ENCODE assay signal across 8 cellular contexts in the genomic region with DNA sequence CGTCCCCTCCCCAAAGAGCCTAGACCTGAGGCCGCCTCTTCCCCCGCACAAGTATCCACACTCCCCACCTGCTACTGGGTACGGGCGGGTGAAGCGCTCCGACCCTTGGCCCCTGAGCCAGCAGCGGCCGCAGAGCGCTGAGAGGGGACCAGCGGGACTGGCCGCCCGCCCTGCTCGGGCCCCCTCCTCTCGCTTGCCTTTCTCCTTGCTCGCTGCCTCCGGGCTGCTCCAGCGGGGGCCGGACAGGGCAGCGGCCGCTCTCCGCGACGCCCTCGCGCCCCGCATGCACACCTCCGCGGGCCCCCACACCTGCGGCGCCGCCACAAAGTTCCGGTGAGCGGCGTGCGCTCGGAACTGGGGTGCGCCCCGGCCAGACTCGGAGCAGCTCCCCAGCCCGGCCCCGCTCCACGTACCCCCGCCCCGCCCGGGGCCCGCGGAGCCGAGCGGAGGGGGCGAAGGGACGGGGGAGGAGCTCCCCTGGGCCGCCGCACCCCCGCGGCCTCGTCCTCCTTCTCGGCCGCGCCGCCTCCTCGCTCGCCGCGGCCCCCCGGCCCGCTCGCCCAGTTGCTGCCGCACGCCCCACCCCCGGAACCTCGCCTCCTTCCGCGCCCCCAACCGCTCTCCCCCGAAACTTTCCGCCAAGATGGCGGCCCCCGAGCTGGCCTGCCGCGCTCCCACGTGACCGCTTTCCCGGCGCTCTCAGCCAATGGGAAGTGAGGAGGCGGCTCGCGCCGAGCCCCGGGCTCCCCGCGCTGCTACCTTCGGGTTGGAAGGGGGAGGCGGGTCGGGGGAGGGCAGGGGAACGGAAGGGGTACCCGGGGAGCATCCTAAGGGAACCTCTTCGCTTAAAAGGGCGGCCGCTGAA. TPM values are rescaled to one million over a fixed set of nuclear protein-coding genes. Genes with fewer than 3 reads are reported as not detected.
DNase-seq lines count a peak whose midpoint lies in the region; TF ChIP-seq lines count a peak whose summit lies in the region.

No MANE protein-coding gene starts in this region.

- H3K27me3 Mint-ChIP-seq in nephron progenitor cell (ENCODE audit: low read depth, poor library complexity): peaks cover 25% of the 10 kb centered on the region
- H3K27me3 Mint-ChIP-seq in stimulated activated naive CD8-positive, alpha-beta T cell treated with anti-CD3 and anti-CD28 coated beads, Interleukin-15, Interleukin-2, amounts not matched to agents 100 ng/mL and 50 ng/mL, for 24 hours: peaks cover 21% of the 10 kb centered on the region

- H3K4me3 Mint-ChIP-seq in nephron progenitor cell: peak overlapping the region; percentile 92
- peak overlapping the region; percentile 97 for H3K4me3 Mint-ChIP-seq in stimulated activated naive CD8-positive, alpha-beta T cell treated with anti-CD3 and anti-CD28 coated beads, Interleukin-15, Interleukin-2, amounts not matched to agents 100 ng/mL and 50 ng/mL, for 24 hours

- peak overlapping the region; percentile 86 for H3K27ac Mint-ChIP-seq in nephron progenitor cell
- peak overlapping the region; percentile 91 for H3K27ac Mint-ChIP-seq in stimulated activated naive CD8-positive, alpha-beta T cell treated with anti-CD3 and anti-CD28 coated beads, Interleukin-15, Interleukin-2, amounts not matched to agents 100 ng/mL and 50 ng/mL, for 24 hours

- H3K36me3 ChIP-seq in DOHH2 (ENCODE audit: control insufficient read depth, low read length): peaks cover 43% of the 10 kb centered on the region

- H3K27ac ChIP-seq in DOHH2 (ENCODE audit: low read depth, low read length): peak overlapping the region; percentile 75

- 0 out of 2 replicates have a peak, but pooled peaks cover 10% of the 10 kb centered on the region for H3F3A ChIP-seq in DOHH2 (ENCODE audit: control insufficient read depth, insufficient read depth)

- peaks cover 54% of the 10 kb centered on the region for H3K4me1 Mint-ChIP-seq in nephron progenitor cell
- H3K4me1 Mint-ChIP-seq in stimulated activated naive CD8-positive, alpha-beta T cell treated with anti-CD3 and anti-CD28 coated beads, Interleukin-15, Interleukin-2, amounts not matched to agents 100 ng/mL and 50 ng/mL, for 24 hours (ENCODE audit: low read depth): peaks cover 44% of the 10 kb centered on the region

- H4K20me1 ChIP-seq in DOHH2 (ENCODE audit: control insufficient read depth, insufficient read depth, low read depth, low read length): no peaks in the 10 kb centered on the region

- H3K36me3 Mint-ChIP-seq in nephron progenitor cell (ENCODE audit: low read depth): peaks cover 26% of the 10 kb centered on the region
- H3K36me3 Mint-ChIP-seq in stimulated activated naive CD8-positive, alpha-beta T cell treated with anti-CD3 and anti-CD28 coated beads, Interleukin-15, Interleukin-2, amounts not matched to agents 100 ng/mL and 50 ng/mL, for 24 hours (ENCODE audit: low read depth): peaks cover 32% of the 10 kb centered on the region

- no peaks in the 10 kb centered on the region for H3K9me3 ChIP-seq in DOHH2 (ENCODE audit: control insufficient read depth, insufficient read depth, low read length)

- no peaks in the 10 kb centered on the region for H3K9me3 Mint-ChIP-seq in nephron progenitor cell
- H3K9me3 Mint-ChIP-seq in stimulated activated naive CD8-positive, alpha-beta T cell treated with anti-CD3 and anti-CD28 coated beads, Interleukin-15, Interleukin-2, amounts not matched to agents 100 ng/mL and 50 ng/mL, for 24 hours: no peaks in the 10 kb centered on the region

- peaks cover 22% of the 10 kb centered on the region for H3K27me3 ChIP-seq in DOHH2 (ENCODE audit: control insufficient read depth, low read length)

- H3K4me1 ChIP-seq in DOHH2 (ENCODE audit: control insufficient read depth, low read length): peaks cover 28% of the 10 kb centered on the region

- TF ChIP-seq CTCF in DOHH2 (IDR thresholded peaks at IDR 0.05; ENCODE audit: low read depth, low read length, poor library complexity, severe bottlenecking): no peak
- no peak for TF ChIP-seq CTCF in fibroblast of the aortic adventitia (IDR thresholded peaks at IDR 0.05; ENCODE audit: insufficient read depth, low read length)
- TF ChIP-seq CTCF in nephron progenitor cell (IDR thresholded peaks at IDR 0.05): no peak

- H3K4me3 ChIP-seq in DOHH2 (ENCODE audit: low read length): peak overlapping the region; percentile 98
- H3K4me3 ChIP-seq in fibroblast of the aortic adventitia (ENCODE audit: low read depth, low read length): peak overlapping the region; percentile 90

- DNase-seq in GOT3 (lab: John Stamatoyannopoulos, UW): peak; percentile 78
- peak; percentile 82 to 85 for DNase-seq in Kasumi-1 (lab: John Stamatoyannopoulos, UW)
- peak; percentile 86 for DNase-seq in RKO (ENCODE audit: low spot score)
- DNase-seq in activated effector memory CD4-positive, alpha-beta T cell treated with Interleukin-2 at 50 U/mL for 16 hours: peak; percentile 85
- peak; percentile 75 for DNase-seq in fibroblast of the aortic adventitia (ENCODE audit: low read depth)
- peak; percentile 90 for DNase-seq in nephron progenitor cell

- H3K4me2 ChIP-seq in DOHH2 (ENCODE audit: low read length): peak overlapping the region; percentile 94

- no peaks in the 10 kb centered on the region for H3K9me2 ChIP-seq in DOHH2 (replicated peaks; ENCODE audit: control insufficient read depth, low read length)

- H3K79me2 ChIP-seq in DOHH2 (ENCODE audit: control insufficient read depth, low read length): peaks cover 52% of the 10 kb centered on the region

RNA-seq across cellular contexts. Expression of gene DLG1, which starts 0.7 kb away (rescaled TPM):
- total RNA-seq in fibroblast of the aortic adventitia (ENCODE audit: low replicate concordance): 47.3 and 49.6 TPM in 2 replicates

Comparison
In these comparisons a context has a peak if more than half of its experiments do, and no peak if none do; other contexts are left out.
1. Peak in every context shown above with its lines: DNase-seq, H3K4me3 ChIP-seq and H3K27ac ChIP-seq.